Comparison of ENCODE assay signal across 16 cellular contexts in the genomic region with DNA sequence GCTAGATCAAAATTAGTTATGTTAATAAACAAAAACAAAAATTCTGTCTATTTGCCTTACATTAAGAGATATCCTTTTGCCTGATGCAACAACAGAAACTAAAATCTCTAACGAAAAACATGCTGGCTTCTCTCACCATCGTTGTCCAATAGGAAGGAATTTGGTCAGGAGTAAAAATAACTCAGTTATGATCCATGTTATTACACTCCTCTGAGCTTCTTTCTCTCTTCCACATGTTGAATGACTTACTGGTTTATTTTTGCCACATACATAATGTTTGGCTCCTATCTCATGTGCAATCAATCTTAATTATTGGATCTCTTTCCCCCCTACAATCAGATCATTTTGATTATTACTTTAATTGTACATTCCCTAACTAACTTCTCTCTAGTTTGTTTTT.
DNase-seq lines count a peak whose midpoint lies in the region; ATAC-seq and TF ChIP-seq lines count a peak whose summit lies in the region.
"Had no signal": no experiment of that assay in that cellular context is flagged by ENCODE, and none has a peak within 500 bp of the region (broad histone marks: within the 10 kb centered on the region; RNA-seq: fewer than 3 reads in every experiment).

No MANE protein-coding gene starts in this region.

- no peak for TF ChIP-seq EP300 in stomach (IDR thresholded peaks at IDR 0.05)

- intact Hi-C loops in left cardiac atrium (cut with DNase I), result loop anchor here in 1 of 2 donors (5.0 kb wide), 1 partner anchor 221 kb away; no protein-coding TSS in a partner anchor
- intact Hi-C loops in stomach (cut with DNase I; ENCODE audit: low total_unique reads), result no loop called here
- intact Hi-C loops in body of pancreas (cut with DNase I), result no loop called here

- peak overlapping the region; percentile 41 for H2AFZ ChIP-seq in GM23248

- H3K27me3 ChIP-seq in GM23248 (replicated peaks; ENCODE audit: insufficient read depth), result no peaks in the 10 kb centered on the region
- no peaks in the 10 kb centered on the region for H3K27me3 ChIP-seq in stomach
- H3K27me3 ChIP-seq in body of pancreas, result no peaks in the 10 kb centered on the region
- H3K27me3 ChIP-seq: BLaER1 treated with 17β-estradiol and CSF1 and Interleukin-3, amounts not matched to agents 10 nM and 100 nM; spleen had no signal

- DNase-seq in GM23248 (peak; percentile 49), cardiac fibroblast (ENCODE audit: low read depth in 2 of 2) (peak; percentile 53 to 56), left cardiac atrium (no peak), stomach (no peak), body of pancreas (no peak), GOT3 (lab: John Stamatoyannopoulos, UW) (no peak), midbrain (lab: John Stamatoyannopoulos, UW) (no peak)
- no peak for DNase-seq in activated T-cell treated with anti-CD3 and anti-CD28 coated beads, Interleukin-2, amount 50 U/mL, for 48 hours
- DNase-seq: activated CD4-positive, alpha-beta T cell treated with anti-CD3 and anti-CD28 coated beads, Interleukin-2, amount 50 U/mL, for 48 hours; activated naive CD4-positive, alpha-beta T cell treated with anti-CD3 and anti-CD28 coated beads for 36 hours; effector CD4-positive, alpha-beta T cell; spleen; T-cell had no signal

- H3K79me2 ChIP-seq in GM23248 (ENCODE audit: insufficient read depth), result peaks cover 49% of the 10 kb centered on the region

- H3K4me2 ChIP-seq in GM23248 (ENCODE audit: unreplicated experiment), result peak overlapping the region; percentile 49
- H3K4me2 ChIP-seq: BLaER1 treated with 17β-estradiol and CSF1 and Interleukin-3, amounts not matched to agents 10 nM and 100 nM; KMS-11 had no signal

- peak overlapping the region; percentile 23; the same call in 1 of the 2 replicates for H3K9ac ChIP-seq in GM23248
- H3K9ac ChIP-seq: BLaER1 treated with 17β-estradiol and CSF1 and Interleukin-3, amounts not matched to agents 10 nM and 100 nM; KMS-11 had no signal

- TF ChIP-seq POLR2A in stomach (IDR thresholded peaks at IDR 0.05), result no peak
- no peak for TF ChIP-seq POLR2A in body of pancreas (IDR thresholded peaks at IDR 0.05)

- H3K9me2 ChIP-seq in GM23248 (ENCODE audit: insufficient read depth), result no peaks in the 10 kb centered on the region

- no peaks in the 10 kb centered on the region for H3K9me3 ChIP-seq in GM23248 (ENCODE audit: low read depth)
- H3K9me3 ChIP-seq in stomach, result no peaks in the 10 kb centered on the region
- no peaks in the 10 kb centered on the region for H3K9me3 ChIP-seq in body of pancreas
- H3K9me3 ChIP-seq: BLaER1 treated with 17β-estradiol and CSF1 and Interleukin-3, amounts not matched to agents 10 nM and 100 nM; spleen had no signal

- H3K4me1 ChIP-seq in GM23248 (ENCODE audit: insufficient read depth) (no peaks in the 10 kb centered on the region), stomach (peaks cover 0 to 39% (median 23%) of the 10 kb centered on the region in 4 donors), body of pancreas (peaks cover 24% of the 10 kb centered on the region)
- H3K4me1 ChIP-seq: BLaER1 treated with 17β-estradiol and CSF1 and Interleukin-3, amounts not matched to agents 10 nM and 100 nM; spleen had no signal

- H3K4me3 ChIP-seq in GM23248 (peak overlapping the region; percentile 14; the same call in 1 of the 2 replicates), cardiac fibroblast (replicated peaks in 1 of 2; ENCODE audit: low read depth in 2 of 2, low read length in 2 of 2) (no peak overlapping the region), stomach (no peak overlapping the region), body of pancreas (no peak overlapping the region)
- H3K4me3 ChIP-seq: BLaER1 treated with 17β-estradiol and CSF1 and Interleukin-3, amounts not matched to agents 10 nM and 100 nM; spleen had no signal

- H3K36me3 ChIP-seq in GM23248 (ENCODE audit: low read depth) (no peaks in the 10 kb centered on the region), stomach (no peaks in the 10 kb centered on the region), body of pancreas (replicated peaks in 1 of 2; ENCODE audit: insufficient read depth in 1 of 2, low read depth in 2 of 2) (no peaks in the 10 kb centered on the region)
- H3K36me3 ChIP-seq: BLaER1 treated with 17β-estradiol and CSF1 and Interleukin-3, amounts not matched to agents 10 nM and 100 nM; spleen had no signal

- in situ Hi-C loops in GM23248 (cut with MboI), result no loop called here

- WGBS in GM23248 (ENCODE audit: low coverage in 1 of 2, low lambda C conversion rate in 2 of 2, missing lambda C conversion rate in 2 of 2), 2 experiments, result 3 to 6% methylated on average over 2 of the region's 2 CpGs
- WGBS in stomach, 5 donors, result 41 to 71% (median 60%) methylated on average over 2 of the region's 2 CpGs
- WGBS in body of pancreas, 2 donors, result 73 to 76% methylated on average over 2 of the region's 2 CpGs

- no peak for TF ChIP-seq CTCF in cardiac fibroblast (IDR thresholded peaks at IDR 0.05; ENCODE audit: low read depth, low read length)
- no peak for TF ChIP-seq CTCF in stomach (IDR thresholded peaks at IDR 0.05)
- TF ChIP-seq CTCF in body of pancreas (IDR thresholded peaks at IDR 0.05), result no peak

- H3F3A ChIP-seq in GM23248 (ENCODE audit: insufficient read depth), result no peaks in the 10 kb centered on the region

- ATAC-seq in left cardiac atrium, result peak; percentile 49 to 56
- no peak for ATAC-seq in body of pancreas
- ATAC-seq: natural killer cell treated with Interleukin-12 subunit alpha and Interleukin-12 subunit beta and Interleukin-15 and Interleukin-18, amount 100 ng/mL, for 72 hours; T-cell had no signal

- no peaks in the 10 kb centered on the region for H4K20me1 ChIP-seq in GM23248 (ENCODE audit: insufficient read depth)

- peak overlapping the region; percentile 8; the same call in 1 of the 2 replicates for H3K27ac ChIP-seq in GM23248
- H3K27ac ChIP-seq in stomach, result peak overlapping the region in 4 of 5 donors; percentile 42 to 82 (median 78)
- no peak overlapping the region for H3K27ac ChIP-seq in body of pancreas
- H3K27ac ChIP-seq: BLaER1 treated with 17β-estradiol and CSF1 and Interleukin-3, amounts not matched to agents 10 nM and 100 nM; KMS-11; spleen had no signal

Comparison
In these comparisons a context has a peak if more than half of its experiments do, and no peak if none do; other contexts are left out.
1. DNase-seq: peak in GM23248 (single experiment) and cardiac fibroblast (2 of 2); none in left cardiac atrium (single experiment), stomach (single experiment), activated T-cell treated with anti-CD3 and anti-CD28 coated beads, Interleukin-2, amount 50 U/mL, for 48 hours (0 of 2), body of pancreas (0 of 4), GOT3 (single experiment) and midbrain (single experiment).
2. H3K27ac ChIP-seq: peak in GM23248 (single experiment) and stomach (4 of 5); none in body of pancreas (0 of 4).